22 cellular contexts compared by ENCODE assay signal in the genomic region with DNA sequence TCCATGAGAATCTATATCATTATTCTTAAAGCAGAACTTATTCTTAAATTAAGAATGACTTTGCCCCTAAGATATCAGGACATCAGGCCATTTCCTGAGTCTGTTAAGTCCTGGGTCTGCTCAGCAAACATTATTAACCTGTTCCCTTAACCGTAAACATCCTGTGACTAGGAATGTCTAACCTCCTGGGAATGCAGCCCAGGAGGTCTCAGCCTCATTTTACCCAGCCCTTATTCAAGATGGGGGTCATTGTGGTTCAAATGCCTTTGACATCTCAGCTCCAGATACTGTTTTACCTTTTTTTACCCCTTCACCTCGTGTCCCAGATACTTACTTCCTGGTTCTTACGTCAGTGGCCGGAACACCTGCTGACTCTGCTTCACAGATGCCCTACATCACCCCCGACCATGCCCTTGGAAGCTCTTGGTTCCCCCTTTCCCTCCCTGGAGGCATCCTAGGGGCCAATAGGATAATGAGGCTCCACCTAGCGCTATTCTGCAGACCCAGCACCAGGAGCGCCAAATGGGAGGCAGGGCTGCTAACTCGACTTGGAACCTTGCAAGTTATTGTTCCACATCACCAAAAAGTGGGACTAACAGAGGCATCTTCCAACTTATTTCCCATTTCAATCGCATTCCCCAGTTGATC.
"Had no signal": no experiment of that assay in that cellular context is flagged by ENCODE, and none has a peak within 500 bp of the region (broad histone marks: within the 10 kb centered on the region; RNA-seq: fewer than 3 reads in every experiment).

No MANE protein-coding gene starts in this region.

- H3K9me3 ChIP-seq: heart right ventricle, left lung, testis, uterus had no signal

- H3K4me1 ChIP-seq: body of pancreas, heart right ventricle, left lung, neural progenitor cell, testis, uterus had no signal

- H2AFZ ChIP-seq: neural progenitor cell had no signal

- H3K4me3 ChIP-seq: body of pancreas, cardiac muscle cell, heart right ventricle, left lung, lung, neural progenitor cell, spleen, testis, uterus had no signal

- DNase-seq: activated CD4-positive, alpha-beta memory T cell treated with anti-CD3 and anti-CD28 coated beads for 36 hours; activated CD4-positive, alpha-beta T cell treated with anti-CD3 and anti-CD28 coated beads for 48 hours; activated CD8-positive, alpha-beta memory T cell treated with anti-CD3 and anti-CD28 coated beads, Interleukin-2, amount 10 ng/mL, durations not matched to agents 7 days and 5 days; activated gamma-delta T cell; activated naive CD4-positive, alpha-beta T cell treated with anti-CD3 and anti-CD28 coated beads, Interleukin-2, amount 50 U/mL, for 16 hours; activated naive CD8-positive, alpha-beta T cell treated with anti-CD3 and anti-CD28 coated beads, Interleukin-2, amount 50 U/mL, for 24 hours; activated T-cell treated with anti-CD3 and anti-CD28 coated beads for 4 hours; body of pancreas; heart right ventricle; left lung; naive thymus-derived CD8-positive, alpha-beta T cell; spleen; stimulated activated CD4-positive, alpha-beta T cell treated with anti-CD3 and anti-CD28 coated beads, Interleukin-4, amount 100 ng/mL, for 1 hour; stimulated activated naive CD4-positive, alpha-beta T cell; T1000; testis; trophoblast cell; uterus had no signal

- H3K27ac ChIP-seq: body of pancreas, cardiac muscle cell, heart right ventricle, left lung, neural progenitor cell, spleen, testis, uterus had no signal

- H3K9ac ChIP-seq: neural progenitor cell had no signal

- H3K36me3 Mint-ChIP-seq: activated CD4-positive, alpha-beta memory T cell treated with anti-CD3 and anti-CD28 coated beads for 36 hours; activated CD8-positive, alpha-beta memory T cell treated with anti-CD3 and anti-CD28 coated beads, Interleukin-2, amount 10 ng/mL, durations not matched to agents 7 days and 5 days; mesothelial cell of epicardium; neural progenitor cell had no signal

- ATAC-seq: activated CD8-positive, alpha-beta memory T cell treated with anti-CD3 and anti-CD28 coated beads, Interleukin-2, amount 10 ng/mL, durations not matched to agents 7 days and 5 days; activated naive CD8-positive, alpha-beta T cell treated with anti-CD3 and anti-CD28 coated beads, Interleukin-2, amount 50 U/mL, for 24 hours; body of pancreas; heart right ventricle; left lung; naive thymus-derived CD8-positive, alpha-beta T cell had no signal

- H3K4me2 ChIP-seq: neural progenitor cell had no signal

- H3K36me3 ChIP-seq: cardiac muscle cell, heart right ventricle, left lung, neural progenitor cell, spleen, uterus had no signal

- H3K4me1 Mint-ChIP-seq: activated CD8-positive, alpha-beta memory T cell treated with anti-CD3 and anti-CD28 coated beads, Interleukin-2, amount 10 ng/mL, durations not matched to agents 7 days and 5 days; activated naive CD8-positive, alpha-beta T cell treated with anti-CD3 and anti-CD28 coated beads, Interleukin-2, amount 50 U/mL, for 24 hours; neural progenitor cell had no signal

- H3K4me3 Mint-ChIP-seq: activated CD4-positive, alpha-beta memory T cell treated with anti-CD3 and anti-CD28 coated beads for 36 hours; activated CD8-positive, alpha-beta memory T cell treated with anti-CD3 and anti-CD28 coated beads, Interleukin-2, amount 10 ng/mL, durations not matched to agents 7 days and 5 days; activated naive CD8-positive, alpha-beta T cell treated with anti-CD3 and anti-CD28 coated beads, Interleukin-2, amount 50 U/mL, for 24 hours; mesothelial cell of epicardium; naive thymus-derived CD8-positive, alpha-beta T cell; neural progenitor cell had no signal

- H3K27ac Mint-ChIP-seq: activated CD4-positive, alpha-beta memory T cell treated with anti-CD3 and anti-CD28 coated beads for 36 hours; activated CD8-positive, alpha-beta memory T cell treated with anti-CD3 and anti-CD28 coated beads, Interleukin-2, amount 10 ng/mL, durations not matched to agents 7 days and 5 days; activated naive CD8-positive, alpha-beta T cell treated with anti-CD3 and anti-CD28 coated beads, Interleukin-2, amount 50 U/mL, for 24 hours; mesothelial cell of epicardium; naive thymus-derived CD8-positive, alpha-beta T cell; neural progenitor cell had no signal

- H3K27me3 ChIP-seq: body of pancreas, cardiac muscle cell, left lung, neural progenitor cell, spleen, testis, uterus had no signal
